Comparison of ENCODE assay signal across 18 cellular contexts in the genomic region with DNA sequence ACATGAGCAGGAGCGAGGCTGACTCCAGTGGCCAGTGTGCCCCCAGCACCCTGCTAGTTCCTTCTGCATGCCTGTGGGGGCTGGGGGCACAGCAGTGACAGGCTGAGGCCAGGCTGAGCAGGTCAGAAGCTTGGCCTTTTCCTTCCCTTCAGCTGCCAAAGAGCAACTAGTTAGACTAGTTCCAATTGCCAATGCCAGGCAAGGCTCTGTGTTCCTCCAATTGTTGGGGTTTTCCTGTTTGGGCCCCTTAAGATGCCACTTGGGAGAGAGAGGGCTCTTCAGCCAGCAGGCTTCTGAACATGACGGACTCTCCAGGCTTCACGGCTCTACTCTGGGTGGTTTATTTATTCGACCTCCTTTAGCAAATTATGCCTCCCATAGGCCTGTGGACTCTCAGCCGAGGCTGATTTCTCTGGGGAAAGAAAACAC.
DNase-seq lines count a peak whose midpoint lies in the region; ATAC-seq, FAIRE-seq and TF ChIP-seq lines count a peak whose summit lies in the region.
"Had no signal": no experiment of that assay in that cellular context is flagged by ENCODE, and none has a peak within 500 bp of the region (broad histone marks: within the 10 kb centered on the region; RNA-seq: fewer than 3 reads in every experiment).

No MANE protein-coding gene starts in this region.

- H3K4me3 ChIP-seq in Loucy (ENCODE audit: low read length, poor library complexity, severe bottlenecking) (no peak overlapping the region), kidney (ENCODE audit: low read length in 2 of 2) (no peak overlapping the region), BE2C (ENCODE audit: low read depth, low read length) (no peak overlapping the region)
- H3K4me3 ChIP-seq: GM23248 had no signal

- no peak overlapping the region for H3K4me3 Mint-ChIP-seq in progenitor cell of endocrine pancreas (ENCODE audit: low read depth)
- H3K4me3 Mint-ChIP-seq: activated CD8-positive, alpha-beta memory T cell treated with anti-CD3 and anti-CD28 coated beads, Interleukin-2, amount 10 ng/mL, durations not matched to agents 7 days and 5 days; activated naive CD8-positive, alpha-beta T cell treated with anti-CD3 and anti-CD28 coated beads, Interleukin-2, amount 10 ng/mL, durations not matched to agents 7 days and 5 days; memory B cell; nephron had no signal

- FAIRE-seq in kidney (lab: Jason Lieb, UNC) = no peak

- H3K27me3 Mint-ChIP-seq in progenitor cell of endocrine pancreas = no peaks in the 10 kb centered on the region
- H3K27me3 Mint-ChIP-seq: activated CD8-positive, alpha-beta memory T cell treated with anti-CD3 and anti-CD28 coated beads, Interleukin-2, amount 10 ng/mL, durations not matched to agents 7 days and 5 days; activated naive CD8-positive, alpha-beta T cell treated with anti-CD3 and anti-CD28 coated beads, Interleukin-2, amount 10 ng/mL, durations not matched to agents 7 days and 5 days had no signal

- no peaks in the 10 kb centered on the region for H3K79me2 ChIP-seq in Loucy (ENCODE audit: insufficient read depth, low read length)

- TF ChIP-seq CTCF in Loucy (conservative IDR thresholded peaks at IDR 0.05; ENCODE audit: low read length) = no peak
- no peak for TF ChIP-seq CTCF in kidney (IDR thresholded peaks at IDR 0.05; ENCODE audit: borderline replicate concordance, extremely low read depth, insufficient read depth)
- TF ChIP-seq CTCF in progenitor cell of endocrine pancreas (IDR thresholded peaks at IDR 0.05; ENCODE audit: unreplicated experiment) = no peak
- TF ChIP-seq CTCF in BE2C (IDR thresholded peaks at IDR 0.05; ENCODE audit: low read depth, low read length) = no peak

- H3K27me3 ChIP-seq in Loucy (ENCODE audit: insufficient read depth, low read length, poor library complexity, severe bottlenecking) = no peaks in the 10 kb centered on the region
- H3K27me3 ChIP-seq in BE2C = no peaks in the 10 kb centered on the region

- peak overlapping the region; percentile 14 for H3K27ac Mint-ChIP-seq in progenitor cell of endocrine pancreas
- H3K27ac Mint-ChIP-seq: activated CD8-positive, alpha-beta memory T cell treated with anti-CD3 and anti-CD28 coated beads, Interleukin-2, amount 10 ng/mL, durations not matched to agents 7 days and 5 days; activated naive CD8-positive, alpha-beta T cell treated with anti-CD3 and anti-CD28 coated beads, Interleukin-2, amount 10 ng/mL, durations not matched to agents 7 days and 5 days; memory B cell had no signal

- H3K4me2 ChIP-seq in Loucy (ENCODE audit: low read depth, low read length, poor library complexity, severe bottlenecking) = peak overlapping the region; percentile 4

- intact Hi-C loops in kidney (cut with DNase I) = no loop called here

- H3K36me3 ChIP-seq in Loucy (ENCODE audit: insufficient read depth, low read length) (no peaks in the 10 kb centered on the region), kidney (ENCODE audit: control insufficient read depth in 1 of 2, insufficient read depth in 2 of 2, low read length in 2 of 2) (no peaks in the 10 kb centered on the region), BE2C (no peaks in the 10 kb centered on the region)

- H3K4me1 Mint-ChIP-seq in progenitor cell of endocrine pancreas (ENCODE audit: low read depth) = peaks cover 3% of the 10 kb centered on the region
- H3K4me1 Mint-ChIP-seq: activated CD8-positive, alpha-beta memory T cell treated with anti-CD3 and anti-CD28 coated beads, Interleukin-2, amount 10 ng/mL, durations not matched to agents 7 days and 5 days; memory B cell; nephron had no signal

- peak overlapping the region; percentile 52 to 60 for H3K27ac ChIP-seq in kidney (ENCODE audit: low read depth in 2 of 2, low read length in 2 of 2)
- H3K27ac ChIP-seq: GM23248, RWPE1 had no signal

- no peak overlapping the region; the same call in 1 of the 2 replicates for H2AFZ ChIP-seq in Loucy (ENCODE audit: low read length)
- H2AFZ ChIP-seq: GM23248 had no signal

- H3F3A ChIP-seq in Loucy (ENCODE audit: low read depth) = no peaks in the 10 kb centered on the region

- no peaks in the 10 kb centered on the region for H4K20me1 ChIP-seq in Loucy (ENCODE audit: insufficient read depth, low read length, poor library complexity, severe bottlenecking)

- no peaks in the 10 kb centered on the region for H3K36me3 Mint-ChIP-seq in progenitor cell of endocrine pancreas (ENCODE audit: insufficient read depth)
- H3K36me3 Mint-ChIP-seq: activated CD8-positive, alpha-beta memory T cell treated with anti-CD3 and anti-CD28 coated beads, Interleukin-2, amount 10 ng/mL, durations not matched to agents 7 days and 5 days; activated naive CD8-positive, alpha-beta T cell treated with anti-CD3 and anti-CD28 coated beads, Interleukin-2, amount 10 ng/mL, durations not matched to agents 7 days and 5 days; memory B cell had no signal

- no peak for ATAC-seq in GM21786 (IDR thresholded peaks at IDR 0.05; ENCODE audit: unreplicated experiment)
- ATAC-seq: activated CD8-positive, alpha-beta memory T cell treated with anti-CD3 and anti-CD28 coated beads, Interleukin-2, amount 10 ng/mL, durations not matched to agents 7 days and 5 days had no signal

- H3K4me1 ChIP-seq in Loucy (ENCODE audit: insufficient read depth, low read length, poor library complexity, severe bottlenecking) (peaks cover 16% of the 10 kb centered on the region), kidney (ENCODE audit: control insufficient read depth in 1 of 2, insufficient read depth in 1 of 2, low read depth in 1 of 2, low read length in 2 of 2) (peaks cover 7 to 8% of the 10 kb centered on the region in 2 donors), BE2C (no peaks in the 10 kb centered on the region)

- H3K9ac ChIP-seq in Loucy (ENCODE audit: low read depth, low read length, poor library complexity, severe bottlenecking) (no peak overlapping the region), kidney (ENCODE audit: low read length in 2 of 2) (peak overlapping the region in 1 of 2 donors; percentile 3)
- H3K9ac ChIP-seq: GM23248 had no signal

- no peaks in the 10 kb centered on the region for H3K9me3 Mint-ChIP-seq in progenitor cell of endocrine pancreas (ENCODE audit: low read depth)
- H3K9me3 Mint-ChIP-seq: activated naive CD8-positive, alpha-beta T cell treated with anti-CD3 and anti-CD28 coated beads, Interleukin-2, amount 10 ng/mL, durations not matched to agents 7 days and 5 days; memory B cell; nephron had no signal

- H3K9me3 ChIP-seq in Loucy (ENCODE audit: insufficient read depth, low read depth, low read length) = no peaks in the 10 kb centered on the region
- no peaks in the 10 kb centered on the region for H3K9me3 ChIP-seq in kidney (ENCODE audit: control insufficient read depth in 1 of 2, low read length in 2 of 2)
- H3K9me3 ChIP-seq in BE2C = no peaks in the 10 kb centered on the region

- H3K9me2 ChIP-seq in Loucy (replicated peaks; ENCODE audit: low read depth, low read length) = no peaks in the 10 kb centered on the region

- DNase-seq in DMS79 (lab: John Stamatoyannopoulos, UW) (peak; percentile 94), kidney (no peak), progenitor cell of endocrine pancreas (ENCODE audit: low spot score, unreplicated experiment) (no peak), NCI-H146 (lab: John Stamatoyannopoulos, UW) (no peak), BE2C (no peak)
- DNase-seq: activated CD8-positive, alpha-beta memory T cell treated with anti-CD3 and anti-CD28 coated beads, Interleukin-2, amount 10 ng/mL, durations not matched to agents 7 days and 5 days; activated naive CD8-positive, alpha-beta T cell treated with anti-CD3 and anti-CD28 coated beads, Interleukin-2, amount 10 ng/mL, durations not matched to agents 7 days and 5 days; cortex of kidney; GM23248; Kasumi-1; NCI-H1105; NCI-H446 treated with DMSO at 0.1 percent for 48 hours; substantia nigra had no signal
